ENCODE assay signal across 8 cellular contexts in genomic region chr15:65285291-65286068, GRCh38. TPM values are rescaled to one million over a fixed set of nuclear protein-coding genes. Genes with fewer than 3 reads are reported as not detected.
DNase-seq lines count a peak whose midpoint lies in the region; ATAC-seq and TF ChIP-seq lines count a peak whose summit lies in the region.

No MANE protein-coding gene starts in this region.

- H3K27ac ChIP-seq in cardiac muscle cell (peak overlapping the region; percentile 79), lung (ENCODE audit: low read depth in 1 of 2, low read length in 1 of 2) (peak overlapping the region; percentile 89 to 95), uterus (peak overlapping the region; percentile 91 to 93)

- H3K36me3 ChIP-seq in cardiac muscle cell, result no peaks in the 10 kb centered on the region
- no peaks in the 10 kb centered on the region for H3K36me3 ChIP-seq in lung (ENCODE audit: control insufficient read depth in 2 of 2, insufficient read depth in 2 of 2, low read length in 2 of 2)
- H3K36me3 ChIP-seq in uterus, result no peaks in the 10 kb centered on the region

- in situ Hi-C loops in astrocyte of the spinal cord (cut with HindIII; ENCODE audit: low sequenced_read_pairs), result no loop called here

- no peak for TF ChIP-seq POLR2A in uterus (IDR thresholded peaks at IDR 0.05)

- no peak for TF ChIP-seq CTCF in cardiac muscle cell (IDR thresholded peaks at IDR 0.05; ENCODE audit: low read depth, low read length)
- no peak for TF ChIP-seq CTCF in astrocyte of the spinal cord (IDR thresholded peaks at IDR 0.05; ENCODE audit: low read depth, low read length)
- TF ChIP-seq CTCF in lung (IDR thresholded peaks at IDR 0.05; ENCODE audit: control extremely low read depth, extremely low read depth), result no peak
- TF ChIP-seq CTCF in uterus (IDR thresholded peaks at IDR 0.05), result no peak

- WGBS in lung, 2 donors, result 71 to 73% methylated on average over 10 of the region's 10 CpGs

- intact Hi-C loops in left ventricle myocardium superior (cut with micrococcal nuclease) (no loop called here), uterus (cut with DNase I; ENCODE audit: low total_unique reads) (no loop called here)

- peak in 1 of 2 donors; percentile 82 for DNase-seq in cardiac muscle cell (ENCODE audit: low read depth in 1 of 2, low spot score in 1 of 2)
- DNase-seq in left ventricle myocardium superior, result no peak
- DNase-seq in astrocyte of the spinal cord (ENCODE audit: low read depth, low spot score), result no peak
- no peak for DNase-seq in lung (ENCODE audit: low spot score)
- no peak for DNase-seq in uterus
- DNase-seq in pons (ENCODE audit: low spot score), result no peak

- peak overlapping the region; percentile 36 for H3K4me3 ChIP-seq in cardiac muscle cell
- H3K4me3 ChIP-seq in astrocyte of the spinal cord (ENCODE audit: low read depth, low read length), result peak overlapping the region; percentile 65
- no peak overlapping the region for H3K4me3 ChIP-seq in lung
- H3K4me3 ChIP-seq in uterus, result peak overlapping the region; percentile 74 to 85

- peaks cover 8% of the 10 kb centered on the region for H3K4me1 ChIP-seq in cardiac muscle cell (ENCODE audit: low read depth)
- H3K4me1 ChIP-seq in lung (ENCODE audit: control insufficient read depth in 2 of 2, insufficient read depth in 2 of 2, low read length in 2 of 2), result peaks cover 0 to 7% of the 10 kb centered on the region in 2 donors
- peaks cover 0 to 7% of the 10 kb centered on the region in 2 donors for H3K4me1 ChIP-seq in uterus

- H3K27me3 ChIP-seq in cardiac muscle cell, result no peaks in the 10 kb centered on the region
- H3K27me3 ChIP-seq in lung (ENCODE audit: control insufficient read depth, insufficient read depth), result no peaks in the 10 kb centered on the region
- H3K27me3 ChIP-seq in uterus, result no peaks in the 10 kb centered on the region

- H3K9me3 ChIP-seq in cardiac muscle cell (ENCODE audit: low read depth), result no peaks in the 10 kb centered on the region
- H3K9me3 ChIP-seq in lung (ENCODE audit: control insufficient read depth in 2 of 2, insufficient read depth in 1 of 2, low read length in 1 of 2), result no peaks in the 10 kb centered on the region
- no peaks in the 10 kb centered on the region for H3K9me3 ChIP-seq in uterus

- ATAC-seq in left ventricle myocardium superior, result no peak
- no peak for ATAC-seq in lung (ENCODE audit: insufficient read depth, low FRiP score)
- no peak for ATAC-seq in HG03097 (IDR thresholded peaks at IDR 0.05; ENCODE audit: low FRiP score, unreplicated experiment)
- ATAC-seq in HG02678 (IDR thresholded peaks at IDR 0.05; ENCODE audit: unreplicated experiment), result no peak

RNA-seq across cellular contexts. Expression of gene PARP16, which starts 1.2 kb away (rescaled TPM):
- total RNA-seq in cardiac muscle cell, result 13.3 and 14.2 TPM in 2 replicates
- polyA plus RNA-seq in cardiac muscle cell, result 16.9 and 24.4 TPM in 2 replicates
- 4.1 TPM for total RNA-seq in left ventricle myocardium superior
- total RNA-seq in lung, result 1 to 10 TPM; 7.4 to 7.7 TPM
- polyA plus RNA-seq in lung, result 1 to 10 TPM; 4.6 to 5.2 TPM
- total RNA-seq in uterus, result 10 to 100 TPM in 1 of 4 donors, 1 to 10 TPM in 3; 2.3 to 14.7 (median 6.5) TPM

RNA-seq across cellular contexts. Expression of gene RNU5A-1, which starts 10.4 kb away (rescaled TPM):
- not detected in 2 replicates for total RNA-seq in cardiac muscle cell
- not detected in 2 replicates for polyA plus RNA-seq in cardiac muscle cell
- total RNA-seq in left ventricle myocardium superior, result not detected
- total RNA-seq in lung, result not detected
- polyA plus RNA-seq in lung, result not detected
- not detected for total RNA-seq in uterus

RNA-seq across cellular contexts. Expression of gene RNU5B-1, which starts 19.0 kb away (rescaled TPM):
- total RNA-seq in cardiac muscle cell (not detected in 2 replicates), left ventricle myocardium superior (40.8 TPM), lung (10 to 100 TPM in 1 of 2 donors, not detected in 1; 10.9 TPM), uterus (10 to 100 TPM in 1 of 4 donors, not detected in 3; 34.0 TPM)
- polyA plus RNA-seq in cardiac muscle cell (not detected in 2 replicates), lung (not detected)
